In genomic region chr13:90868321-90868920, GRCh38 we compare ENCODE assay signal across 7 cellular contexts.
A peak's percentile ranks its signal among the peaks of the same experiment; 100 is the strongest.
DNase-seq lines count a peak whose midpoint lies in the region; ATAC-seq and TF ChIP-seq lines count a peak whose summit lies in the region.

No MANE protein-coding gene starts in this region.

- CTCF ChIA-PET in T-cell (lab: Charles Lee), result no interaction called here

- no peak for TF ChIP-seq EP300 in ovary (IDR thresholded peaks at IDR 0.05)

- H3K27me3 ChIP-seq in GM06990 (replicated peaks; ENCODE audit: control insufficient read depth, insufficient read depth, low read length) (no peaks in the 10 kb centered on the region), ovary (no peaks in the 10 kb centered on the region)

- H3K36me3 Mint-ChIP-seq in T-cell, result no peaks in the 10 kb centered on the region

- POLR2A ChIA-PET in T-cell (lab: Charles Lee), result no interaction called here

- TF ChIP-seq POLR2A in ovary (IDR thresholded peaks at IDR 0.05), result no peak

- H3K4me1 ChIP-seq in ovary (ENCODE audit: insufficient read depth), result no peaks in the 10 kb centered on the region

- H3K27ac ChIP-seq in ovary, result no peak overlapping the region

- TF ChIP-seq CTCF in GM06990 (IDR thresholded peaks at IDR 0.05; ENCODE audit: insufficient read depth, low read length, poor library complexity, severe bottlenecking) (peak; percentile 60), ovary (IDR thresholded peaks at IDR 0.05) (peak in 2 of 3 donors; percentile 12 to 15)

- H3K36me3 ChIP-seq in GM06990 (ENCODE audit: control insufficient read depth, insufficient read depth, low read length), result no peaks in the 10 kb centered on the region
- no peaks in the 10 kb centered on the region for H3K36me3 ChIP-seq in ovary

- intact Hi-C loops in ovary (cut with DNase I), result no loop called here

- no peaks in the 10 kb centered on the region for H3K9me3 ChIP-seq in ovary

- H3K4me3 ChIP-seq in GM06990 (replicated peaks; ENCODE audit: low read depth, low read length), result no peak overlapping the region
- no peak overlapping the region for H3K4me3 ChIP-seq in ovary

- peaks cover 0 to 4% (median 2%) of the 10 kb centered on the region in 3 donors for H3K9me3 Mint-ChIP-seq in T-cell

- 61 to 65% (median 62%) methylated on average over 2 of the region's 2 CpGs for WGBS in ovary, 3 donors

- no peak overlapping the region for H3K4me3 Mint-ChIP-seq in T-cell

- H3K27me3 Mint-ChIP-seq in T-cell, result no peaks in the 10 kb centered on the region

- no peaks in the 10 kb centered on the region for H3K4me1 Mint-ChIP-seq in T-cell

- no peak for DNase-seq in GM06990 (ENCODE audit: extremely low read depth, insufficient read length)
- peak; percentile 34 for DNase-seq in LoVo (ENCODE audit: low spot score)
- DNase-seq in dermis blood vessel endothelial cell, result peak; percentile 25
- no peak for DNase-seq in ovary
- no peak for DNase-seq in T-cell
- DNase-seq in T-helper 2 cell, result no peak

- no peak overlapping the region for H3K27ac Mint-ChIP-seq in T-cell

- ATAC-seq in T-cell (replicated peaks in 1 of 4) (no peak), GM21529 (IDR thresholded peaks at IDR 0.05; ENCODE audit: unreplicated experiment) (no peak)

Comparison
In these comparisons a context has a peak if more than half of its experiments do, and no peak if none do; other contexts are left out.
1. DNase-seq: peak in LoVo (single experiment) and dermis blood vessel endothelial cell (single experiment); none in GM06990 (single experiment), ovary (0 of 5), T-cell (0 of 34) and T-helper 2 cell (0 of 5).